8 cellular contexts compared by ENCODE assay signal in the genomic region with DNA sequence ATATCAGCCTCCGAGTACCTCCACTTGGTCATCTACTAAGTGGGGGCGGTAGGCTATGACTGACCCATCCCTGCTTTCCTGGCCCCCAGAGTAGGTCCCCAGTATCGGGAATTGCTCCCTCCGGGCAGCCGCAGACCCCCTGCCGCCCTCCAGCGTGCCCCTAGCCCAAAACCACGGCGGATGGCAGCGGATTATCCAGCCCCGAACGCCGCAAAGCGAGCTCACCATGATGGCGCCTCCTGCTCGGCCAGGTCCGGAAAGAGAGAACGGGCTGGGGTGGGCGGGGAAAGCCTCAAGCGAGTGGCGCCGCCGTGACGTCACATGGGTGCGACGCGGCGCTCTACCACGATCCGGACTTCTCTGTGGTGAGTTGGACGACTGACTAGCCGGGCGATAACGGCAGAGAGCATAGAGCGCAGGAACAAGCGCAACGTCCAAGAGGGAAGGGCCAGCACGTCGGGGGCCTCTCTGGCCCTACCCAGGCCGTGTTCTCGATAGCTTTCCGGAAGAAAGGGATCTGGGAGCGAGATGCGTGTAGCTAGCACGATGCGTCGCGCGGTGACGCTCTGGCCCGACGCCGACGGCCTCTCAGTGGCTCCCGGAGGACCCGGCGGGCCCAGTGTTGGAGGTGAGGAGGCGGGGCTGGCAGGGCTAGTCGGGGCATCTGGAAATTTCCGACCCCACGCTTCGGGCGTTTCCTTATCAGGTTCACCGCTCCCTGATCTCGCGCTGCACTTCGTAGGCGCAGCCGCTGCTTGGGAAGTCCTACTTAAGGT. TPM values are rescaled to one million over a fixed set of nuclear protein-coding genes. Genes with fewer than 3 reads are reported as not detected.
DNase-seq lines count a peak whose midpoint lies in the region; ATAC-seq, FAIRE-seq and TF ChIP-seq lines count a peak whose summit lies in the region.

A gene (minus strand): TSS at position 263 of the 776 bp plus-strand sequence. CDS start 35 bp downstream, at position 228.
A gene with protein sequence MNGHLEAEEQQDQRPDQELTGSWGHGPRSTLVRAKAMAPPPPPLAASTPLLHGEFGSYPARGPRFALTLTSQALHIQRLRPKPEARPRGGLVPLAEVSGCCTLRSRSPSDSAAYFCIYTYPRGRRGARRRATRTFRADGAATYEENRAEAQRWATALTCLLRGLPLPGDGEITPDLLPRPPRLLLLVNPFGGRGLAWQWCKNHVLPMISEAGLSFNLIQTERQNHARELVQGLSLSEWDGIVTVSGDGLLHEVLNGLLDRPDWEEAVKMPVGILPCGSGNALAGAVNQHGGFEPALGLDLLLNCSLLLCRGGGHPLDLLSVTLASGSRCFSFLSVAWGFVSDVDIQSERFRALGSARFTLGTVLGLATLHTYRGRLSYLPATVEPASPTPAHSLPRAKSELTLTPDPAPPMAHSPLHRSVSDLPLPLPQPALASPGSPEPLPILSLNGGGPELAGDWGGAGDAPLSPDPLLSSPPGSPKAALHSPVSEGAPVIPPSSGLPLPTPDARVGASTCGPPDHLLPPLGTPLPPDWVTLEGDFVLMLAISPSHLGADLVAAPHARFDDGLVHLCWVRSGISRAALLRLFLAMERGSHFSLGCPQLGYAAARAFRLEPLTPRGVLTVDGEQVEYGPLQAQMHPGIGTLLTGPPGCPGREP (plus strand): TSS at position 591 of the 776 bp plus-strand sequence. CDS start 1,009 bp downstream, outside the sequence.

- H3K4me1 ChIP-seq in adrenal gland (replicated peaks in 1 of 2), result peaks cover 26 to 45% of the 10 kb centered on the region in 2 donors
- H3K4me1 ChIP-seq in heart left ventricle, result peaks cover 12 to 67% (median 35%) of the 10 kb centered on the region in 12 donors
- H3K4me1 ChIP-seq in upper lobe of left lung, result peaks cover 44 to 70% (median 51%) of the 10 kb centered on the region in 4 donors

- TF ChIP-seq POLR2A in GM12892 (IDR thresholded peaks at IDR 0.05; ENCODE audit: low read depth, low read length) (peak; percentile 97), adrenal gland (IDR thresholded peaks at IDR 0.05) (peak; percentile 86 to 98), heart left ventricle (IDR thresholded peaks at IDR 0.05) (peak in 1 of 2 donors; percentile 88), upper lobe of left lung (IDR thresholded peaks at IDR 0.05) (peak; percentile 65 to 92 (median 86))

- H3K27me3 ChIP-seq in adrenal gland (no peaks in the 10 kb centered on the region), heart left ventricle (peaks cover 0 to 6% (median 0%) of the 10 kb centered on the region in 9 donors), upper lobe of left lung (no peaks in the 10 kb centered on the region)

- ATAC-seq in HG02852 (IDR thresholded peaks at IDR 0.05; ENCODE audit: unreplicated experiment) (peak; percentile 83), heart left ventricle (peak; percentile 90 to 95 (median 94)), upper lobe of left lung (ENCODE audit: low FRiP score in 2 of 2) (peak; percentile 94 to 96)

- intact Hi-C loops in adrenal gland (cut with DNase I) (no loop called here), heart left ventricle (cut with DNase I) (loop anchor here in 1 of 10 donors (2.0 to 10.0 kb wide), 2 partner anchors 18 to 234 kb away; a partner anchor contains a TSS), posterior cingulate gyrus (cut with DNase I) (no loop called here)

- peak; percentile 97 for DNase-seq in GM12892 (ENCODE audit: insufficient read length)
- DNase-seq in NCI-H146 (lab: John Stamatoyannopoulos, UW), result peak; percentile 100
- peak; percentile 83 to 99 (median 89) for DNase-seq in T-helper 1 cell
- peak; percentile 97 to 100 (median 98) for DNase-seq in adrenal gland
- DNase-seq in heart left ventricle, result peak; percentile 98 to 99 (median 98)
- peak; percentile 94 to 100 (median 98) for DNase-seq in posterior cingulate gyrus
- peak; percentile 99 for DNase-seq in upper lobe of left lung

- TF ChIP-seq CTCF in adrenal gland (IDR thresholded peaks at IDR 0.05) (peak in 1 of 6 experiments; percentile 14), heart left ventricle (IDR thresholded peaks at IDR 0.05) (peak in 1 of 12 donors; percentile 20), upper lobe of left lung (IDR thresholded peaks at IDR 0.05) (peak in 1 of 6 experiments; percentile 33)

- no peaks in the 10 kb centered on the region for H3K9me3 ChIP-seq in adrenal gland (replicated peaks in 1 of 3)
- no peaks in the 10 kb centered on the region for H3K9me3 ChIP-seq in heart left ventricle
- H3K9me3 ChIP-seq in upper lobe of left lung, result no peaks in the 10 kb centered on the region

- FAIRE-seq in GM12892 (lab: Jason Lieb, UNC), result peak; percentile 98

- peak in 1 of 4 donors; percentile 78 for TF ChIP-seq EP300 in upper lobe of left lung (IDR thresholded peaks at IDR 0.05)

- peaks cover 0 to 30% of the 10 kb centered on the region in 2 donors for H3K36me3 ChIP-seq in adrenal gland (replicated peaks in 1 of 2)
- H3K36me3 ChIP-seq in heart left ventricle, result peaks cover 2 to 43% (median 29%) of the 10 kb centered on the region in 9 donors
- peaks cover 15 to 40% (median 28%) of the 10 kb centered on the region in 4 donors for H3K36me3 ChIP-seq in upper lobe of left lung

- H3K4me3 ChIP-seq in adrenal gland (peak within 1 kb of the TSS; percentile 38 to 97 (median 88)), heart left ventricle (peak within 1 kb of the TSS; percentile 59 to 97 (median 88)), upper lobe of left lung (peak within 1 kb of the TSS; percentile 63 to 88 (median 73))

- H3K27ac ChIP-seq in adrenal gland (peak within 1 kb of the TSS; percentile 84 to 96 (median 92)), heart left ventricle (peak within 1 kb of the TSS; percentile 81 to 95 (median 92)), upper lobe of left lung (peak within 1 kb of the TSS; percentile 84 to 94 (median 93))

- 0 to 1% (median 0%) methylated on average over 10 to 69 of the region's 69 CpGs for WGBS in adrenal gland, 4 donors
- WGBS in heart left ventricle, 4 donors, result 0% methylated on average over 27 to 69 of the region's 69 CpGs
- 0 to 1% methylated on average over 21 to 50 of the region's 69 CpGs for WGBS in upper lobe of left lung, 2 donors

RNA-seq across cellular contexts. Expression of the first gene that starts in this region (rescaled TPM):
- polyA plus RNA-seq in GM12892 (2012; ENCODE audit: missing spikeins), result 2,410 TPM
- total RNA-seq in adrenal gland (1,000 to 10,000 TPM; 1,183 to 3,315 (median 1,866) TPM), heart left ventricle (100 to 1,000 TPM; 470 to 877 (median 692) TPM), upper lobe of left lung (1,000 to 10,000 TPM in 5 of 6 donors, 100 to 1,000 TPM in 1; 950 to 1,930 (median 1,443) TPM)
- polyA plus RNA-seq in adrenal gland (1,000 to 10,000 TPM in 2 of 3 donors, 100 to 1,000 TPM in 1; 575 to 5,137 (median 3,671) TPM), heart left ventricle (1,000 to 10,000 TPM; 1,040 to 1,773 TPM)

RNA-seq across cellular contexts. Expression of the second gene that starts in this region (rescaled TPM):
- 7.0 TPM for polyA plus RNA-seq in GM12892 (2012; ENCODE audit: missing spikeins)
- total RNA-seq in adrenal gland (10 to 100 TPM; 11.7 to 27.9 (median 18.5) TPM), heart left ventricle (10 to 100 TPM in 2 of 9 donors, 1 to 10 TPM in 7; 5.6 to 13.1 (median 8.6) TPM), upper lobe of left lung (10 to 100 TPM in 5 of 6 donors, 1 to 10 TPM in 1; 9.1 to 50.3 (median 26.8) TPM)
- polyA plus RNA-seq in adrenal gland (10 to 100 TPM in 2 of 3 donors, 1 to 10 TPM in 1; 4.3 to 29.9 (median 12.6) TPM), heart left ventricle (10 to 100 TPM; 10.3 to 11.0 TPM)

Comparison
In these comparisons a context has a peak if more than half of its experiments do, and no peak if none do; other contexts are left out.
1. Peak in every context shown above with its lines: DNase-seq, ATAC-seq, H3K4me3 ChIP-seq and H3K27ac ChIP-seq.